ENCODE assay signal across 21 cellular contexts in the genomic region with DNA sequence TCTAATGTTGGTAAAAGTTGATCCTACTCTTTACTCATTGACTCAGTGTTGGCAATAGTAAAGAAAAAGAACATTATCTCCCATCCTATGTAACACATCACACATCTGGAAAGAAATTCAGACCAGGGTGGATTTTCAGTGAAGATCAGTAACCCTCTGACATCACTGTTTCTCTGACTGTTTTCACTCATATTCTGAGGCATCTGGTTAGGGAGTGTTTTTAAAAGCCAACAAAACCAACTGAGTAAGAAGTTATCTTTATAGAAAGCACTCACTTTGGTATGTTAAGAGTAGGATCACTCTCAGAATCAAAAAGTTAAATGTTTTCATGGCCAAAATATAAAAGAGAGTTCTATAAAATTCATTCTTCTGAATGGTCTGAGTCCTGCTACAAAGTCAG.
"Had no signal": no experiment of that assay in that cellular context is flagged by ENCODE, and none has a peak within 500 bp of the region (broad histone marks: within the 10 kb centered on the region; RNA-seq: fewer than 3 reads in every experiment).

No MANE protein-coding gene starts in this region.

- ATAC-seq: effector memory CD8-positive, alpha-beta T cell; mucosa of descending colon; naive thymus-derived CD8-positive, alpha-beta T cell; psoas muscle; sciatic nerve had no signal

- H3K4me3 ChIP-seq: lung, mucosa of descending colon, psoas muscle, testis had no signal

- H3K4me1 Mint-ChIP-seq: naive thymus-derived CD8-positive, alpha-beta T cell had no signal

- H3K4me1 ChIP-seq: testis had no signal

- H3K27me3 Mint-ChIP-seq: dendritic cell treated with granulocyte-macrophage colony-stimulating factor and Interleukin-4, amounts not matched to agents 40 ng/mL and 50 ng/mL, for 4 days; effector memory CD8-positive, alpha-beta T cell; naive thymus-derived CD8-positive, alpha-beta T cell; stimulated activated naive CD8-positive, alpha-beta T cell treated with anti-CD3 and anti-CD28 coated beads, Interleukin-15, Interleukin-2, amounts not matched to agents 100 ng/mL and 50 ng/mL, for 24 hours had no signal

- DNase-seq: activated CD4-positive, alpha-beta T cell treated with anti-CD3 and anti-CD28 coated beads for 1 hour; activated CD4-positive, alpha-beta T cell treated with anti-CD3 and anti-CD28 coated beads, Interleukin-2, amount 50 U/mL, for 48 hours; activated naive CD4-positive, alpha-beta T cell treated with Interleukin-2 at 50 U/mL for 16 hours; caudate nucleus; effector memory CD8-positive, alpha-beta T cell; left cardiac atrium; mucosa of descending colon; naive thymus-derived CD8-positive, alpha-beta T cell; occipital lobe; psoas muscle; stimulated activated CD4-positive, alpha-beta T cell treated with anti-CD3 and anti-CD28 coated beads, Interleukin-12 subunit alpha, Interleukin-12 subunit beta, amount 100 ng/mL, for 4 hours; stimulated activated CD4-positive, alpha-beta T cell treated with anti-CD3 and anti-CD28 coated beads, Interleukin-2, amount 100 ng/mL, for 48 hours; SW 1271; testis had no signal

- H3K9me3 ChIP-seq: mucosa of descending colon, psoas muscle, testis had no signal

- H3K27ac ChIP-seq: epithelial cell of prostate, psoas muscle, testis had no signal

- H3K4me3 Mint-ChIP-seq: activated T-helper 1 cell treated with anti-CD3 and anti-CD28 coated beads, Interleukin-12 subunit alpha, Interleukin-12 subunit beta, Interleukin-2, Interleukin-4 antibody, amounts not matched to agents 30 ng/mL and 10 ng/mL and 1 ng/mL, durations not matched to agents 14 hours and 24 hours and 36 hours; dendritic cell treated with granulocyte-macrophage colony-stimulating factor and Interleukin-4, amounts not matched to agents 40 ng/mL and 50 ng/mL, for 4 days; effector memory CD8-positive, alpha-beta T cell; naive thymus-derived CD8-positive, alpha-beta T cell; stimulated activated naive CD8-positive, alpha-beta T cell treated with anti-CD3 and anti-CD28 coated beads, Interleukin-15, Interleukin-2, amounts not matched to agents 100 ng/mL and 50 ng/mL, for 24 hours; T-helper 2 cell treated with Interferon-gamma antibody and Interleukin-4, amounts not matched to agents 5 μg/mL and 100 μg/mL, for 36 hours had no signal

- H3K9me3 Mint-ChIP-seq: activated T-helper 1 cell treated with anti-CD3 and anti-CD28 coated beads, Interleukin-12 subunit alpha, Interleukin-12 subunit beta, Interleukin-2, Interleukin-4 antibody, amounts not matched to agents 30 ng/mL and 10 ng/mL and 1 ng/mL, durations not matched to agents 14 hours and 24 hours and 36 hours; dendritic cell treated with granulocyte-macrophage colony-stimulating factor and Interleukin-4, amounts not matched to agents 40 ng/mL and 50 ng/mL, for 4 days; effector memory CD8-positive, alpha-beta T cell; naive thymus-derived CD8-positive, alpha-beta T cell; stimulated activated naive CD8-positive, alpha-beta T cell treated with anti-CD3 and anti-CD28 coated beads, Interleukin-15, Interleukin-2, amounts not matched to agents 100 ng/mL and 50 ng/mL, for 24 hours; T-helper 2 cell treated with Interferon-gamma antibody and Interleukin-4, amounts not matched to agents 5 μg/mL and 100 μg/mL, for 36 hours had no signal

- H3K27ac Mint-ChIP-seq: activated T-helper 1 cell treated with anti-CD3 and anti-CD28 coated beads, Interleukin-12 subunit alpha, Interleukin-12 subunit beta, Interleukin-2, Interleukin-4 antibody, amounts not matched to agents 30 ng/mL and 10 ng/mL and 1 ng/mL, durations not matched to agents 14 hours and 24 hours and 36 hours; dendritic cell treated with granulocyte-macrophage colony-stimulating factor and Interleukin-4, amounts not matched to agents 40 ng/mL and 50 ng/mL, for 4 days; effector memory CD8-positive, alpha-beta T cell; naive thymus-derived CD8-positive, alpha-beta T cell; stimulated activated naive CD8-positive, alpha-beta T cell treated with anti-CD3 and anti-CD28 coated beads, Interleukin-15, Interleukin-2, amounts not matched to agents 100 ng/mL and 50 ng/mL, for 24 hours; T-helper 2 cell treated with Interferon-gamma antibody and Interleukin-4, amounts not matched to agents 5 μg/mL and 100 μg/mL, for 36 hours had no signal

- H3K36me3 Mint-ChIP-seq: naive thymus-derived CD8-positive, alpha-beta T cell had no signal

- H3K27me3 ChIP-seq: testis had no signal
